In the genomic region with DNA sequence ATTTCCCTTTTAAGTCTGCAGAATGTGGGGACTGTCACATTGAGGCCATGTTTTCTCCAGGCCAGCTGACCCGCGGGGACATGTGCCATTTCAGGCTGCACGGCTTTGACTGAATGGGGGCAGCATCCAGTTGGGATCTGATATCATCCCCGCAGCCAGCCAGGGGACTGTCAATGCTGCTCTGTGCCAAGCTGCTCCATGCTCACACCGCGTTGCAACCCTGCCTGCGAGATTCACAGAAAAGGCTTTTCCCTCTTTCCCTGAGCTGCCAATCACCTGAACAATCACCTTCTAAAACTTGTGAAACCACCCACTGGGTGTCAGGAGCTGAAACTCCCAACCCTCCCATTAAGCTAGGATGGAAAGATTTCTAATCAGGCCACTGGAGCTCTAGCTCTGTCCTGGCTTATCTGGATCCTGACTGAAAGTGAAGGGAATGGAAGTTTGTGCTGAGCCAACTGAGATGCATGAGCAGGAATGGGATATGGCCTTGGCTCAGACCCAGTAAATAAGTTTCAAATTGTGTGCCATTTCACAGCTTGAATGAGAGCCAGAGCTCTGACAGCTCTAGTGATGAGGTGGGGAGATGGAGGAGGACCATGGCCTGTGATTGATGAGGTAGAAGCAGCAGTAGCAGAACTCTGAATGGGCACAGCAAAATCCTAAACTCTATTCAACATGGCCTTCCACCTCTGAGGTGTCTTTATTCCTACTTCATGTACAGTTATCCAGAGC, we compare ENCODE assay signal across 22 cellular contexts. TPM values are rescaled to one million over a fixed set of nuclear protein-coding genes. Genes with fewer than 3 reads are reported as not detected.
DNase-seq lines count a peak whose midpoint lies in the region; ATAC-seq and TF ChIP-seq lines count a peak whose summit lies in the region.
"Had no signal": no experiment of that assay in that cellular context is flagged by ENCODE, and none has a peak within 500 bp of the region (broad histone marks: within the 10 kb centered on the region; RNA-seq: fewer than 3 reads in every experiment).

No MANE protein-coding gene starts in this region.

- no peaks in the 10 kb centered on the region for H3K4me1 Mint-ChIP-seq in stimulated activated effector memory CD8-positive, alpha-beta T cell treated with anti-CD3 and anti-CD28 coated beads, Interleukin-12 subunit alpha, Interleukin-12 subunit beta, amount 100 ng/mL, for 72 hours

- ATAC-seq in IMR-90 (ENCODE audit: low read depth) = 0 out of 2 replicates have a peak, but pooled peaks have one; percentile 14
- peak; percentile 39 for ATAC-seq in stimulated activated effector memory CD8-positive, alpha-beta T cell treated with anti-CD3 and anti-CD28 coated beads, Interleukin-12 subunit alpha, Interleukin-12 subunit beta, amount 100 ng/mL, for 72 hours
- ATAC-seq: natural killer cell treated with Interleukin-12 subunit alpha and Interleukin-12 subunit beta and Interleukin-15 and Interleukin-18, amount 100 ng/mL, for 72 hours; right lobe of liver had no signal

- dilution Hi-C loops in IMR-90 (cut with HindIII; ENCODE audit: low sequenced_read_pairs, unreplicated experiment) = no loop called here

- H2BK20ac ChIP-seq in IMR-90 (ENCODE audit: low read depth, low read length) = no peak overlapping the region

- H3K9me3 ChIP-seq in IMR-90 (ENCODE audit: control insufficient read depth, insufficient read depth, low read length) (no peaks in the 10 kb centered on the region), ovary (no peaks in the 10 kb centered on the region), WERI-Rb-1 (ENCODE audit: severe bottlenecking) (no peaks in the 10 kb centered on the region)
- H3K9me3 ChIP-seq: Caco-2, right lobe of liver had no signal

- H4K8ac ChIP-seq in IMR-90 (ENCODE audit: low read depth in 2 of 2, low read length in 2 of 2) = no peak overlapping the region; a peak in 1 of 4 replicates

- H3K36me3 ChIP-seq in IMR-90 (ENCODE audit: control insufficient read depth, insufficient read depth, low read length) = no peaks in the 10 kb centered on the region
- no peaks in the 10 kb centered on the region for H3K36me3 ChIP-seq in ovary
- no peaks in the 10 kb centered on the region for H3K36me3 ChIP-seq in WERI-Rb-1
- H3K36me3 ChIP-seq: right lobe of liver, transverse colon had no signal

- no peak overlapping the region for H2BK120ac ChIP-seq in IMR-90 (ENCODE audit: low read depth, low read length)

- WGBS in IMR-90 (ENCODE audit: extremely low coverage in 2 of 2, insufficient read length in 1 of 2), 2 experiments = no CpG with 5 or more reads among the region's 7 CpGs
- WGBS in ovary, 3 donors = 54 to 57% (median 56%) methylated on average over 7 of the region's 7 CpGs

- H3K27ac ChIP-seq in IMR-90 (ENCODE audit: insufficient read depth, low read length) = no peak overlapping the region
- H3K27ac ChIP-seq in ovary = no peak overlapping the region
- H3K27ac ChIP-seq in WERI-Rb-1 = no peak overlapping the region
- H3K27ac ChIP-seq: right lobe of liver, transverse colon had no signal

- no peak overlapping the region for H3K4me3 ChIP-seq in IMR-90 (ENCODE audit: insufficient read depth, low read depth, low read length)
- no peak overlapping the region for H3K4me3 ChIP-seq in ovary
- no peak overlapping the region for H3K4me3 ChIP-seq in WERI-Rb-1 (ENCODE audit: low read depth, low read length)
- H3K4me3 ChIP-seq: right lobe of liver, transverse colon had no signal

- H3K36me3 Mint-ChIP-seq in stimulated activated effector memory CD8-positive, alpha-beta T cell treated with anti-CD3 and anti-CD28 coated beads, Interleukin-12 subunit alpha, Interleukin-12 subunit beta, amount 100 ng/mL, for 72 hours = no peaks in the 10 kb centered on the region
- H3K36me3 Mint-ChIP-seq: activated CD4-positive, alpha-beta memory T cell treated with anti-CD3 and anti-CD28 coated beads for 36 hours had no signal

- H4K5ac ChIP-seq in IMR-90 (ENCODE audit: low read depth, low read length) = no peak overlapping the region

- DNase-seq in IMR-90 = no peak
- DNase-seq in cerebellar cortex (ENCODE audit: low spot score) = peak; percentile 45
- DNase-seq in midbrain (lab: John Stamatoyannopoulos, UW) = peak; percentile 32
- DNase-seq in stimulated activated effector memory CD8-positive, alpha-beta T cell treated with anti-CD3 and anti-CD28 coated beads, Interleukin-12 subunit alpha, Interleukin-12 subunit beta, amount 100 ng/mL, for 72 hours (ENCODE audit: low spot score in 2 of 2) = no peak
- DNase-seq in ovary = no peak
- no peak for DNase-seq in WERI-Rb-1
- DNase-seq in activated naive CD4-positive, alpha-beta T cell (lab: John Stamatoyannopoulos, UW) = no peak
- DNase-seq: activated CD4-positive, alpha-beta memory T cell treated with anti-CD3 and anti-CD28 coated beads for 36 hours; activated naive CD4-positive, alpha-beta T cell treated with Interleukin-2 at 50 U/mL for 16 hours; AML-193; Caco-2; kidney glomerular epithelial cell; mesenchymal stem cell; NCI-H1417; right lobe of liver; SHP77; stimulated activated naive CD4-positive, alpha-beta T cell treated with Interleukin-2 at 50 U/mL for 16 hours; transverse colon had no signal

- 0 out of 2 replicates have a peak overlapping the region, but pooled peaks have one; percentile 12 for H3K23ac ChIP-seq in IMR-90 (ENCODE audit: low read depth, low read length)

- intact Hi-C loops in IMR-90 (cut with micrococcal nuclease) (no loop called here), ovary (cut with DNase I) (no loop called here)

- peak overlapping the region; percentile 59 for H2AFZ ChIP-seq in IMR-90 (replicated peaks; ENCODE audit: low read length, poor library complexity)

- no peak for TF ChIP-seq CTCF in IMR-90 (conservative IDR thresholded peaks at IDR 0.05; ENCODE audit: low read depth, low read length)
- no peak for TF ChIP-seq CTCF in ovary (IDR thresholded peaks at IDR 0.05)
- TF ChIP-seq CTCF in WERI-Rb-1 (IDR thresholded peaks at IDR 0.05; ENCODE audit: low read depth, low read length) = no peak

- H4K20me1 ChIP-seq in IMR-90 (ENCODE audit: insufficient read depth, low read length) = no peaks in the 10 kb centered on the region

- no peak overlapping the region for H3K4me2 ChIP-seq in IMR-90 (ENCODE audit: low read depth, low read length)

- H3K14ac ChIP-seq in IMR-90 (replicated peaks; ENCODE audit: low read depth, low read length) = 0 out of 2 replicates have a peak overlapping the region, but pooled peaks have one; percentile 0

- 0 out of 2 replicates have a peak overlapping the region, but pooled peaks have one; percentile 8 for H2AK5ac ChIP-seq in IMR-90 (ENCODE audit: low read depth, low read length)

- H3K79me1 ChIP-seq in IMR-90 (ENCODE audit: low read depth in 1 of 2, low read length in 2 of 2) = no peaks in the 10 kb centered on the region

- H4K91ac ChIP-seq in IMR-90 (ENCODE audit: insufficient read depth, low read depth, low read length) = no peak overlapping the region; the same call in 1 of the 2 replicates

- H3K56ac ChIP-seq in IMR-90 (ENCODE audit: extremely low read depth, insufficient read depth, low read length) = no peak overlapping the region

- H3K4me1 ChIP-seq in IMR-90 (ENCODE audit: control insufficient read depth, insufficient read depth, low read length) = no peaks in the 10 kb centered on the region
- H3K4me1 ChIP-seq in ovary (ENCODE audit: insufficient read depth) = no peaks in the 10 kb centered on the region
- H3K4me1 ChIP-seq: Caco-2, right lobe of liver, transverse colon had no signal

- no peak overlapping the region for H3K18ac ChIP-seq in IMR-90 (ENCODE audit: low read depth, low read length)

- H3K9me3 Mint-ChIP-seq in stimulated activated effector memory CD8-positive, alpha-beta T cell treated with anti-CD3 and anti-CD28 coated beads, Interleukin-12 subunit alpha, Interleukin-12 subunit beta, amount 100 ng/mL, for 72 hours = peaks cover 2% of the 10 kb centered on the region
- H3K9me3 Mint-ChIP-seq: T-helper 1 cell treated with Interleukin-12 subunit alpha and Interleukin-12 subunit beta and Interleukin-4 antibody, amounts not matched to agents 30 μg/mL and 1 μg/mL, for 36 hours had no signal

- no peak overlapping the region for H3K4ac ChIP-seq in IMR-90 (ENCODE audit: low read depth, low read length)

- CTCF ChIA-PET in IMR-90 (lab: Yijun Ruan, JAX) = interaction anchor here (1.3 kb wide), 1 partner anchor 10 kb away, joined by 3 read pairs; no protein-coding TSS in a partner anchor

- in situ Hi-C loops in IMR-90 (cut with MboI; ENCODE audit: low sequenced_read_pairs) = no loop called here

- no peak overlapping the region for H3K4me3 Mint-ChIP-seq in stimulated activated effector memory CD8-positive, alpha-beta T cell treated with anti-CD3 and anti-CD28 coated beads, Interleukin-12 subunit alpha, Interleukin-12 subunit beta, amount 100 ng/mL, for 72 hours
- H3K4me3 Mint-ChIP-seq: activated CD4-positive, alpha-beta memory T cell treated with anti-CD3 and anti-CD28 coated beads for 36 hours; natural killer cell treated with Interleukin-12 subunit alpha and Interleukin-12 subunit beta and Interleukin-15 and Interleukin-18, amount 100 ng/mL, for 72 hours; T-helper 1 cell treated with Interleukin-12 subunit alpha and Interleukin-12 subunit beta and Interleukin-4 antibody, amounts not matched to agents 30 μg/mL and 1 μg/mL, for 36 hours had no signal

- no peak overlapping the region for H3K27ac Mint-ChIP-seq in stimulated activated effector memory CD8-positive, alpha-beta T cell treated with anti-CD3 and anti-CD28 coated beads, Interleukin-12 subunit alpha, Interleukin-12 subunit beta, amount 100 ng/mL, for 72 hours
- H3K27ac Mint-ChIP-seq: activated CD4-positive, alpha-beta memory T cell treated with anti-CD3 and anti-CD28 coated beads for 36 hours; natural killer cell treated with Interleukin-12 subunit alpha and Interleukin-12 subunit beta and Interleukin-15 and Interleukin-18, amount 100 ng/mL, for 72 hours; T-helper 1 cell treated with Interleukin-12 subunit alpha and Interleukin-12 subunit beta and Interleukin-4 antibody, amounts not matched to agents 30 μg/mL and 1 μg/mL, for 36 hours had no signal

- H3K27me3 ChIP-seq in IMR-90 (ENCODE audit: control insufficient read depth, insufficient read depth, low read length) (no peaks in the 10 kb centered on the region; the same call in 1 of the 2 replicates), ovary (no peaks in the 10 kb centered on the region), WERI-Rb-1 (ENCODE audit: insufficient read depth, low read depth, severe bottlenecking) (no peaks in the 10 kb centered on the region)
- H3K27me3 ChIP-seq: right lobe of liver, transverse colon had no signal

- 0 out of 3 replicates have a peak overlapping the region, but pooled peaks have one; percentile 28 for H2BK15ac ChIP-seq in IMR-90 (ENCODE audit: low read depth, low read length)

- BruUV-seq in IMR-90 (replicated peaks; lab: Mats Ljungman, UMichigan) = no TSS peak

- H2BK5ac ChIP-seq in IMR-90 (ENCODE audit: low read depth, low read length, poor library complexity, severe bottlenecking) = no peak overlapping the region

- POLR2A ChIA-PET in IMR-90 (lab: Charles Lee; ENCODE audit: unreplicated experiment) = no interaction called here

- H3K9me1 ChIP-seq in IMR-90 (ENCODE audit: insufficient read depth, low read length) = no peaks in the 10 kb centered on the region

- no peak overlapping the region for H3K9ac ChIP-seq in IMR-90 (ENCODE audit: low read depth, low read length)

- no peak for TF ChIP-seq EP300 in ovary (IDR thresholded peaks at IDR 0.05)

- TF ChIP-seq POLR2A in IMR-90 (IDR thresholded peaks at IDR 0.05; ENCODE audit: low read depth, low read length) = no peak
- TF ChIP-seq POLR2A in ovary (IDR thresholded peaks at IDR 0.05) = no peak

- TF ChIP-seq RAD21 in IMR-90 (IDR thresholded peaks at IDR 0.05; ENCODE audit: low read length) = no peak

- no peak overlapping the region for H2AK9ac ChIP-seq in IMR-90 (replicated peaks; ENCODE audit: low read depth, low read length, poor library complexity)

RNA-seq across cellular contexts. Expression of gene ZNF366, which starts 34.5 kb away (rescaled TPM):
- total RNA-seq in IMR-90 (2012; rRNA removed) (not detected in 2 replicates), ovary (1 to 10 TPM in 5 of 7 donors, under 1 TPM in 2; 0.83 to 3.5 (median 1.6) TPM)
- polyA plus RNA-seq in IMR-90 (2012; rRNA removed) (not detected in 2 replicates), ovary (1 to 10 TPM; 1.4 to 3.1 TPM)
- polyA plus RNA-seq in IMR-90 (2012; cell fraction: cytosol; rRNA removed) = not detected in 2 replicates
- polyA plus RNA-seq in IMR-90 (2012; cell fraction: nucleus; rRNA removed; ENCODE audit: low replicate concordance) = not detected in 2 replicates
- total RNA-seq: activated CD4-positive, alpha-beta memory T cell treated with anti-CD3 and anti-CD28 coated beads for 36 hours; Caco-2; Daoy; natural killer cell treated with Interleukin-12 subunit alpha and Interleukin-12 subunit beta and Interleukin-15 and Interleukin-18, amount 100 ng/mL, for 72 hours; OCI-LY7 had no signal

Comparison
In these comparisons a context has a peak if more than half of its experiments do, and no peak if none do; other contexts are left out.
1. DNase-seq: peak in cerebellar cortex (single experiment) and midbrain (single experiment); none in IMR-90 (single experiment), stimulated activated effector memory CD8-positive, alpha-beta T cell treated with anti-CD3 and anti-CD28 coated beads, Interleukin-12 subunit alpha, Interleukin-12 subunit beta, amount 100 ng/mL, for 72 hours (0 of 2), ovary (0 of 5), WERI-Rb-1 (single experiment) and activated naive CD4-positive, alpha-beta T cell (0 of 4).